ENCODE assay signal across 8 cellular contexts in genomic region chr5:56951946-56952691, GRCh38. TPM values are rescaled to one million over a fixed set of nuclear protein-coding genes. Genes with fewer than 3 reads are reported as not detected.
A peak's percentile ranks its signal among the peaks of the same experiment; 100 is the strongest.
DNase-seq lines count a peak whose midpoint lies in the region; ATAC-seq lines count a peak whose summit lies in the region.

TSS of gene MIER3 (minus strand) at chr5:56952123. CDS start at chr5:56952102, 21 bp downstream.

- DNase-seq in NK-92 treated with Interleukin-12 subunit alpha and Interleukin-12 subunit beta, amount 100 ng/mL, for 24 hours (lab: John Stamatoyannopoulos, UW): peak; percentile 27
- DNase-seq in NK-92 (lab: John Stamatoyannopoulos, UW; ENCODE audit: unreplicated experiment) (no peak), NCI-H2171 treated with DMSO at 0.1 percent for 48 hours (lab: John Stamatoyannopoulos, UW) (peak; percentile 40), cerebellum (ENCODE audit: low spot score) (peak; percentile 88)
- DNase-seq in activated CD4-positive, CD25-positive, alpha-beta regulatory T cell treated with anti-CD3 and anti-CD28 coated beads, Interleukin-2, amount 50 U/mL, for 72 hours: peak; percentile 82
- DNase-seq in stimulated activated CD4-positive, alpha-beta T cell treated with anti-CD3 and anti-CD28 coated beads, Interleukin-1b, Interleukin-23, amount 100 ng/mL, for 4 hours (ENCODE audit: low read depth in 2 of 2): peak; percentile 55 to 74

- H3K27me3 ChIP-seq in layer of hippocampus (ENCODE audit: control insufficient read depth, insufficient read depth, low read length): no peaks in the 10 kb centered on the region

- peak within 1 kb of the TSS; percentile 87 for H3K27ac ChIP-seq in layer of hippocampus (ENCODE audit: low read depth, low read length)

- ATAC-seq in HG02981 (IDR thresholded peaks at IDR 0.05; ENCODE audit: unreplicated experiment): peak; percentile 89

RNA-seq across cellular contexts. Expression of gene MIER3, which starts in this region (rescaled TPM):
- 33.3 TPM for total RNA-seq in cerebellum
